ENCODE assay signal across 35 cellular contexts in the genomic region with DNA sequence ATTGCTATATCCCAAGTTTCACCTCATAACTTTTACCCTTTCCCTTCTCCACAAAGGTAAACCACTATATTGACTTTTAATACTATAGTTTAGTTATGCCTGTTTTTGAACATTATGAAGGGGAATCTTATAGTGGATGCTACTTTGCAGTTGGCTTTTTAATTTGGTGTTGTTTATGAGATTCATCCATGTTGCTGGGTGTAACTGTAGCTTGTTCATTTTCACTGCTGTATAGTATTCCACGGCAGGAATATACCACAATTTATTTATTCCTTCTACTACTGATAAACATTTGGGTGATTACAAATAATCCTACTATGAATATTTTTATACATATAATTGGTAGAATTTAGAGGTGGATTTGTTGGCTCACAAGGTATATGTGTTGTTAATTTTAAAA.
"Had no signal": no experiment of that assay in that cellular context is flagged by ENCODE, and none has a peak within 500 bp of the region (broad histone marks: within the 10 kb centered on the region; RNA-seq: fewer than 3 reads in every experiment).

No MANE protein-coding gene starts in this region.

- H3K36me3 ChIP-seq: MG63 had no signal

- H3K9me3 ChIP-seq: MG63 had no signal

- DNase-seq: Karpas-422, Kasumi-1, MG63, MM.1S, MV-4-11, NCI-H1048, NCI-H1092, NCI-H1092 treated with DMSO at 0.1 percent for 48 hours, NCI-H1105, NCI-H1105 treated with DMSO at 0.1 percent for 48 hours, NCI-H1417, NCI-H1417 treated with DMSO at 0.1 percent for 48 hours, NCI-H1436, NCI-H1436 treated with DMSO at 0.1 percent for 48 hours, NCI-H146, NCI-H1694, NCI-H1694 treated with DMSO at 0.1 percent for 48 hours, NCI-H187, NCI-H187 treated with DMSO at 0.1 percent for 48 hours, NCI-H1930, NCI-H2029, NCI-H2029 treated with DMSO at 0.1 percent for 48 hours, NCI-H2081, NCI-H2081 treated with DMSO at 0.1 percent for 48 hours, NCI-H2107, NCI-H2171, NCI-H2171 treated with DMSO at 0.1 percent for 48 hours, NCI-H2227 treated with DMSO at 0.1 percent for 48 hours, NCI-H226, NCI-H345, NCI-H446, NCI-H446 treated with DMSO at 0.1 percent for 48 hours, NCI-H510A, NCI-H510A treated with DMSO at 0.1 percent for 48 hours, NCI-H524 had no signal

- H3K27me3 ChIP-seq: MG63 had no signal

- H3K4me3 ChIP-seq: MG63 had no signal
